Comparison of ENCODE assay signal across 11 cellular contexts in genomic region chr19:952680-953500, GRCh38. TPM values are rescaled to one million over a fixed set of nuclear protein-coding genes. Genes with fewer than 3 reads are reported as not detected.
DNase-seq lines count a peak whose midpoint lies in the region; ATAC-seq and TF ChIP-seq lines count a peak whose summit lies in the region.
"Had no signal": no experiment of that assay in that cellular context is flagged by ENCODE, and none has a peak within 500 bp of the region (broad histone marks: within the 10 kb centered on the region; RNA-seq: fewer than 3 reads in every experiment).

No MANE protein-coding gene starts in this region.

- H3K36me3 ChIP-seq in IMR-90 (ENCODE audit: control insufficient read depth, insufficient read depth, low read length) (peaks cover 9% of the 10 kb centered on the region; the same call in 1 of the 2 replicates), duodenal mucosa (ENCODE audit: control insufficient read depth in 1 of 2, insufficient read depth in 2 of 2, low read length in 2 of 2) (no peaks in the 10 kb centered on the region)

- peaks cover 50% of the 10 kb centered on the region for H3K4me1 Mint-ChIP-seq in nephron progenitor cell

- H3K56ac ChIP-seq in IMR-90 (ENCODE audit: extremely low read depth, insufficient read depth, low read length), result 0 out of 2 replicates have a peak overlapping the region, but pooled peaks have one; percentile 22

- H3K27ac ChIP-seq in IMR-90 (ENCODE audit: insufficient read depth, low read length) (peak overlapping the region; percentile 78), duodenal mucosa (ENCODE audit: low read depth, low read length) (no peak overlapping the region)
- H3K27ac ChIP-seq: coronary artery had no signal

- POLR2A ChIA-PET in IMR-90 (lab: Charles Lee; ENCODE audit: unreplicated experiment), result no interaction called here

- H3K4me1 ChIP-seq in IMR-90 (ENCODE audit: control insufficient read depth, insufficient read depth, low read length), result peaks cover 36% of the 10 kb centered on the region
- H3K4me1 ChIP-seq in duodenal mucosa (ENCODE audit: control insufficient read depth in 1 of 2, insufficient read depth in 2 of 2, low read length in 2 of 2), result peaks cover 13 to 25% of the 10 kb centered on the region in 2 donors

- H4K5ac ChIP-seq in IMR-90 (ENCODE audit: low read depth, low read length), result peak overlapping the region; percentile 38

- H3K9ac ChIP-seq in IMR-90 (ENCODE audit: low read depth, low read length) (peak overlapping the region; percentile 37; the same call in 1 of the 2 replicates), duodenal mucosa (ENCODE audit: low read depth in 1 of 2, low read length in 2 of 2) (peak overlapping the region in 1 of 2 donors; percentile 18)

- ATAC-seq in IMR-90 (ENCODE audit: low read depth) (peak; percentile 40), GM18519 (IDR thresholded peaks at IDR 0.05; ENCODE audit: low FRiP score, unreplicated experiment) (no peak), GM18498 (IDR thresholded peaks at IDR 0.05; ENCODE audit: unreplicated experiment) (no peak)

- H3K4me3 Mint-ChIP-seq in nephron progenitor cell, result peak overlapping the region; percentile 52

- H2AK5ac ChIP-seq in IMR-90 (ENCODE audit: low read depth, low read length), result peak overlapping the region; percentile 93

- H3K9me3 Mint-ChIP-seq in nephron progenitor cell, result no peaks in the 10 kb centered on the region

- peak overlapping the region; percentile 76 for H3K4me2 ChIP-seq in IMR-90 (ENCODE audit: low read depth, low read length)

- dilution Hi-C loops in IMR-90 (cut with HindIII; ENCODE audit: low sequenced_read_pairs, unreplicated experiment), result no loop called here

- peak overlapping the region; percentile 95 for H3K4ac ChIP-seq in IMR-90 (ENCODE audit: low read depth, low read length)

- H3K79me1 ChIP-seq in IMR-90 (ENCODE audit: low read depth in 1 of 2, low read length in 2 of 2), result peaks cover 34 to 77% of the 10 kb centered on the region in 2 experiments

- H3K4me3 ChIP-seq in IMR-90 (ENCODE audit: insufficient read depth, low read depth, low read length) (peak overlapping the region; percentile 18; the same call in 1 of the 2 replicates), duodenal mucosa (ENCODE audit: low read depth in 1 of 2, low read length in 2 of 2) (peak overlapping the region; percentile 28 to 43)
- H3K4me3 ChIP-seq: coronary artery had no signal

- peak overlapping the region; percentile 66 for H3K14ac ChIP-seq in IMR-90 (replicated peaks; ENCODE audit: low read depth, low read length)

- WGBS in IMR-90 (ENCODE audit: extremely low coverage in 2 of 2, insufficient read length in 1 of 2), 2 experiments, result no CpG with 5 or more reads among the region's 24 CpGs

- peak overlapping the region; percentile 59 for H2BK20ac ChIP-seq in IMR-90 (ENCODE audit: low read depth, low read length)

- intact Hi-C loops in IMR-90 (cut with micrococcal nuclease), result no loop called here

- H2AFZ ChIP-seq in IMR-90 (replicated peaks; ENCODE audit: low read length, poor library complexity), result peak overlapping the region; percentile 69

- no peaks in the 10 kb centered on the region for H3K36me3 Mint-ChIP-seq in nephron progenitor cell (ENCODE audit: low read depth)

- peak overlapping the region; percentile 5 for H3K18ac ChIP-seq in IMR-90 (ENCODE audit: low read depth, low read length)

- peak overlapping the region; percentile 89 for H2BK120ac ChIP-seq in IMR-90 (ENCODE audit: low read depth, low read length)

- H4K20me1 ChIP-seq in IMR-90 (ENCODE audit: insufficient read depth, low read length), result peaks cover 44% of the 10 kb centered on the region

- H3K27me3 ChIP-seq in IMR-90 (ENCODE audit: control insufficient read depth, insufficient read depth, low read length), result no peaks in the 10 kb centered on the region
- H3K27me3 ChIP-seq in duodenal mucosa (ENCODE audit: control insufficient read depth in 1 of 2, insufficient read depth in 2 of 2, low read length in 2 of 2), result no peaks in the 10 kb centered on the region

- in situ Hi-C loops in IMR-90 (cut with MboI; ENCODE audit: low sequenced_read_pairs), result no loop called here

- peaks cover 8% of the 10 kb centered on the region for H3K9me1 ChIP-seq in IMR-90 (ENCODE audit: insufficient read depth, low read length)

- TF ChIP-seq CTCF in IMR-90 (conservative IDR thresholded peaks at IDR 0.05; ENCODE audit: low read depth, low read length) (no peak), nephron progenitor cell (IDR thresholded peaks at IDR 0.05) (no peak)

- peak overlapping the region; percentile 8 for H3K23ac ChIP-seq in IMR-90 (ENCODE audit: low read depth, low read length)

- H3K27ac Mint-ChIP-seq in nephron progenitor cell, result peak overlapping the region; percentile 93

- peak overlapping the region; percentile 93 for H2BK5ac ChIP-seq in IMR-90 (ENCODE audit: low read depth, low read length, poor library complexity, severe bottlenecking)

- no peaks in the 10 kb centered on the region for H3K27me3 Mint-ChIP-seq in nephron progenitor cell (ENCODE audit: low read depth, poor library complexity)

- peak overlapping the region; percentile 79 for H4K91ac ChIP-seq in IMR-90 (ENCODE audit: insufficient read depth, low read depth, low read length)

- BruUV-seq in IMR-90 (replicated peaks; lab: Mats Ljungman, UMichigan), result no TSS peak

- TF ChIP-seq RAD21 in IMR-90 (IDR thresholded peaks at IDR 0.05; ENCODE audit: low read length), result no peak

- H3K9me3 ChIP-seq in IMR-90 (ENCODE audit: control insufficient read depth, insufficient read depth, low read length), result no peaks in the 10 kb centered on the region
- no peaks in the 10 kb centered on the region for H3K9me3 ChIP-seq in duodenal mucosa (ENCODE audit: control insufficient read depth in 1 of 2, low read length in 2 of 2)

- peak overlapping the region; percentile 43 to 93 for H4K8ac ChIP-seq in IMR-90 (ENCODE audit: low read depth in 2 of 2, low read length in 2 of 2)

- no peak for TF ChIP-seq POLR2A in IMR-90 (IDR thresholded peaks at IDR 0.05; ENCODE audit: low read depth, low read length)

- DNase-seq in EH (ENCODE audit: low read depth), result peak; percentile 65
- no peak for DNase-seq in IMR-90
- DNase-seq in nephron progenitor cell, result no peak
- DNase-seq in stimulated activated CD4-positive, alpha-beta T cell treated with anti-CD3 and anti-CD28 coated beads, Interleukin-12 subunit alpha, Interleukin-12 subunit beta, amount 100 ng/mL, for 4 hours, result no peak
- no peak for DNase-seq in HK-2 (ENCODE audit: unreplicated experiment)
- DNase-seq: stimulated activated CD4-positive, alpha-beta T cell treated with anti-CD3 and anti-CD28 coated beads, Interleukin-4, amount 100 ng/mL, for 24 hours had no signal

- CTCF ChIA-PET in IMR-90 (lab: Yijun Ruan, JAX), result no interaction called here

- H2BK15ac ChIP-seq in IMR-90 (ENCODE audit: low read depth, low read length), result no peak overlapping the region

- peak overlapping the region; percentile 98 for H2AK9ac ChIP-seq in IMR-90 (replicated peaks; ENCODE audit: low read depth, low read length, poor library complexity)

TF ChIP-seq in IMR-90, 13 proteins besides CTCF, POLR2A, EP300 and RAD21:
- TF ChIP-seq MXI1 (IDR thresholded peaks at IDR 0.05; ENCODE audit: borderline replicate concordance, low read depth, low read length) (no peak), RCOR1 (IDR thresholded peaks at IDR 0.05; ENCODE audit: insufficient replicate concordance, low read length) (no peak), CHD1 (IDR thresholded peaks at IDR 0.05; ENCODE audit: low read depth, low read length) (no peak), MAZ (IDR thresholded peaks at IDR 0.05; ENCODE audit: borderline replicate concordance, low read depth, low read length) (peak; percentile 42; the same call in 1 of the 2 replicates), SMC3 (IDR thresholded peaks at IDR 0.05; ENCODE audit: low read depth, low read length) (no peak), BHLHE40 (IDR thresholded peaks at IDR 0.05; ENCODE audit: low read depth, low read length) (no peak), CEBPB (IDR thresholded peaks at IDR 0.05; ENCODE audit: low read depth, low read length) (peak; percentile 22; the same call in 1 of the 2 replicates), ELK1 (IDR thresholded peaks at IDR 0.05; ENCODE audit: borderline replicate concordance, low read depth, low read length) (no peak)

RNA-seq across cellular contexts. Expression of gene ARID3A, which starts 27.1 kb away (rescaled TPM):
- total RNA-seq in IMR-90 (2012; rRNA removed), result 16.0 and 16.7 TPM in 2 replicates
- 23.1 and 29.4 TPM in 2 replicates for polyA plus RNA-seq in IMR-90 (2012; rRNA removed)
- polyA plus RNA-seq in IMR-90 (2012; cell fraction: cytosol; rRNA removed), result 11.4 and 20.8 TPM in 2 replicates
- polyA plus RNA-seq in IMR-90 (2012; cell fraction: nucleus; rRNA removed; ENCODE audit: low replicate concordance), result 47.6 and 91.2 TPM in 2 replicates

RNA-seq across cellular contexts. Expression of gene WDR18, which starts 31.3 kb away (rescaled TPM):
- 37.1 and 38.9 TPM in 2 replicates for total RNA-seq in IMR-90 (2012; rRNA removed)
- 56.9 and 74.5 TPM in 2 replicates for polyA plus RNA-seq in IMR-90 (2012; rRNA removed)
- 28.1 and 66.5 TPM in 2 replicates for polyA plus RNA-seq in IMR-90 (2012; cell fraction: cytosol; rRNA removed)
- polyA plus RNA-seq in IMR-90 (2012; cell fraction: nucleus; rRNA removed; ENCODE audit: low replicate concordance), result 114 and 350 TPM in 2 replicates

RNA-seq across cellular contexts. Expression of gene KISS1R, which starts 35.8 kb away (rescaled TPM):
- not detected in 2 replicates for total RNA-seq in IMR-90 (2012; rRNA removed)
- polyA plus RNA-seq in IMR-90 (2012; rRNA removed), result not detected in 2 replicates
- polyA plus RNA-seq in IMR-90 (2012; cell fraction: cytosol; rRNA removed), result 0.02 and 0.09 TPM in 2 replicates
- 0.13 TPM in 1 of 2 replicates, not detected in the other for polyA plus RNA-seq in IMR-90 (2012; cell fraction: nucleus; rRNA removed; ENCODE audit: low replicate concordance)
- total RNA-seq: liver had no signal
- polyA plus RNA-seq: liver had no signal

RNA-seq across cellular contexts. Expression of gene R3HDM4, which starts 39.9 kb away (rescaled TPM):
- total RNA-seq in IMR-90 (2012; rRNA removed), result 8.9 and 9.0 TPM in 2 replicates
- 51.5 and 52.5 TPM in 2 replicates for polyA plus RNA-seq in IMR-90 (2012; rRNA removed)
- polyA plus RNA-seq in IMR-90 (2012; cell fraction: cytosol; rRNA removed), result 36.9 and 69.3 TPM in 2 replicates
- polyA plus RNA-seq in IMR-90 (2012; cell fraction: nucleus; rRNA removed; ENCODE audit: low replicate concordance), result 60.4 and 87.8 TPM in 2 replicates

RNA-seq across cellular contexts. Expression of gene GRIN3B, which starts 47.3 kb away (rescaled TPM):
- total RNA-seq in IMR-90 (2012; rRNA removed), result under 0.01 and 0.28 TPM in 2 replicates
- polyA plus RNA-seq in IMR-90 (2012; rRNA removed), result 0.91 and 1.8 TPM in 2 replicates
- polyA plus RNA-seq in IMR-90 (2012; cell fraction: cytosol; rRNA removed), result 1.0 and 2.6 TPM in 2 replicates
- polyA plus RNA-seq in IMR-90 (2012; cell fraction: nucleus; rRNA removed; ENCODE audit: low replicate concordance), result 6.9 and 13.4 TPM in 2 replicates
- polyA plus RNA-seq: liver had no signal
